In genomic region chr7:111990597-111990996, GRCh38 we compare ENCODE assay signal across 25 cellular contexts.
DNase-seq lines count a peak whose midpoint lies in the region; ATAC-seq and TF ChIP-seq lines count a peak whose summit lies in the region.
"Had no signal": no experiment of that assay in that cellular context is flagged by ENCODE, and none has a peak within 500 bp of the region (broad histone marks: within the 10 kb centered on the region; RNA-seq: fewer than 3 reads in every experiment).

No MANE protein-coding gene starts in this region.

- no peak overlapping the region for H3K27ac ChIP-seq in heart left ventricle
- H3K27ac ChIP-seq: 22Rv1, BLaER1 had no signal

- H3K4me3 ChIP-seq in heart left ventricle: no peak overlapping the region
- H3K4me3 ChIP-seq: BLaER1, GM23338 had no signal

- TF ChIP-seq CTCF in heart left ventricle (IDR thresholded peaks at IDR 0.05): no peak

- CTCF ChIA-PET in HEK293T (lab: Yijun Ruan, JAX): no interaction called here

- no peaks in the 10 kb centered on the region for H3K9me3 ChIP-seq in heart left ventricle
- H3K9me3 ChIP-seq: BLaER1, SK-N-SH had no signal

- DNase-seq in NCI-H1092 (lab: John Stamatoyannopoulos, UW): peak; percentile 3
- DNase-seq in NCI-H1092 treated with DMSO at 0.1 percent for 48 hours (lab: John Stamatoyannopoulos, UW): no peak
- peak; percentile 7 for DNase-seq in HEK293T (ENCODE audit: extremely low spot score)
- peak; percentile 8 for DNase-seq in NCI-H2107 (lab: John Stamatoyannopoulos, UW)
- DNase-seq in left kidney (ENCODE audit: low read depth, low spot score): peak; percentile 97
- no peak for DNase-seq in heart left ventricle
- DNase-seq: ACHN; CD4-positive, alpha-beta T cell; COR-L47; DMS 273 treated with DMSO at 0.1 percent for 48 hours; HCEC 1CT; Karpas-422; MV-4-11; NCI-H1694; NCI-H2171 treated with DMSO at 0.1 percent for 48 hours; NCI-H526 treated with DMSO at 0.1 percent for 48 hours; SIG-M5; SK-N-SH; T-helper 2 cell had no signal

- 85 to 96% (median 94%) methylated on average over 3 of the region's 3 CpGs for WGBS in heart left ventricle, 4 donors

- H3K4me1 ChIP-seq in heart left ventricle: peaks cover 0 to 29% (median 11%) of the 10 kb centered on the region in 12 donors

- POLR2A ChIA-PET in HEK293T (lab: Yijun Ruan, JAX): no interaction called here

- intact Hi-C loops in heart left ventricle (cut with DNase I): loop anchor here in 1 of 10 donors (10.0 kb wide), 1 partner anchor 214 kb away; the partner anchor contains the start of genes DOCK4 and ZNF277

- no peaks in the 10 kb centered on the region for H3K27me3 ChIP-seq in heart left ventricle
- H3K27me3 ChIP-seq: BLaER1 had no signal

- H3K36me3 ChIP-seq in heart left ventricle: peaks cover 0 to 15% (median 7%) of the 10 kb centered on the region in 9 donors
- H3K36me3 ChIP-seq: BLaER1 had no signal

- ATAC-seq in GM18909 (IDR thresholded peaks at IDR 0.05; ENCODE audit: poor library complexity, unreplicated experiment) (no peak), heart left ventricle (no peak), HG03108 (IDR thresholded peaks at IDR 0.05; ENCODE audit: unreplicated experiment) (no peak)
- ATAC-seq: GM23338, Panc1 had no signal

- TF ChIP-seq POLR2A in heart left ventricle (IDR thresholded peaks at IDR 0.05): no peak

TF ChIP-seq in HEK293T, 16 proteins besides CTCF, POLR2A, EP300 and RAD21:
- no peak for TF ChIP-seq TARDBP (IDR thresholded peaks at IDR 0.05)
- no peak for TF ChIP-seq LEF1 (IDR thresholded peaks at IDR 0.05; ENCODE audit: borderline replicate concordance)
- TF ChIP-seq L3MBTL2 (conservative IDR thresholded peaks at IDR 0.05): no peak
- TF ChIP-seq SP1 (IDR thresholded peaks at IDR 0.05): no peak
- TF ChIP-seq PKNOX1 (IDR thresholded peaks at IDR 0.05): peak; percentile 24; the same call in 1 of the 2 replicates
- TF ChIP-seq ELF4 (IDR thresholded peaks at IDR 0.05): no peak
- no peak for TF ChIP-seq ZNF384 (IDR thresholded peaks at IDR 0.05)
- TF ChIP-seq HDGF (IDR thresholded peaks at IDR 0.05; ENCODE audit: borderline replicate concordance): no peak
- TF ChIP-seq ARNT (IDR thresholded peaks at IDR 0.05): no peak
TF ChIP-seq in HEK293T: peak in this region for 1.

Comparison
In these comparisons a context has a peak if more than half of its experiments do, and no peak if none do; other contexts are left out.
1. DNase-seq: peak in NCI-H1092 (single experiment), HEK293T (single experiment), NCI-H2107 (single experiment) and left kidney (single experiment); none in NCI-H1092 treated with DMSO at 0.1 percent for 48 hours (single experiment) and heart left ventricle (0 of 5).